ENCODE assay signal across 9 cellular contexts in the genomic region with DNA sequence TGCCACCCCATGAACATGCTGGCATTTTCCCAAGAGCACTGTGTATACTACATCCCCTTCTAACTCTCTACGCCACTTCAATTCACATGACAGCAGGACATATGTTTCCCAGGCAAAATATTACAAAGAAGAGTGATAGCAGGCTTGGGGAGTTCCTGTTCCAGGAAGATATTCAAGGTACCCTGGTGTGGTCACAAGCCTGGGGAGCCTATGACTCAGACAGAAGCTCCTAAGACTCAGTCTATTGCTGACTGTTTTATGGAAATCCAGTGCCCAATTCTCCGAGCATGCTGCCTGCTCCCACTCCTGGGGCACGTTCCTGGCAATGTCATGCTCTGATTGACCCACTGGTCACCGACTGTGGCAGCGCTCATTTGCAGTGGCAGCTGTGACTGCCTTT. TPM values are rescaled to one million over a fixed set of nuclear protein-coding genes. Genes with fewer than 3 reads are reported as not detected.
A peak's percentile ranks its signal among the peaks of the same experiment; 100 is the strongest.
DNase-seq lines count a peak whose midpoint lies in the region; ATAC-seq and TF ChIP-seq lines count a peak whose summit lies in the region.
"Had no signal": no experiment of that assay in that cellular context is flagged by ENCODE, and none has a peak within 500 bp of the region (broad histone marks: within the 10 kb centered on the region; RNA-seq: fewer than 3 reads in every experiment).

No MANE protein-coding gene starts in this region.

- ATAC-seq in IMR-90 (ENCODE audit: low read depth) (no peak), psoas muscle (peak; percentile 34 to 72 (median 58)), GM19328 (IDR thresholded peaks at IDR 0.05; ENCODE audit: unreplicated experiment) (no peak), HG02642 (IDR thresholded peaks at IDR 0.05; ENCODE audit: poor library complexity, unreplicated experiment) (no peak)
- no peak for ATAC-seq in naive thymus-derived CD4-positive, alpha-beta T cell

- H2BK120ac ChIP-seq in IMR-90 (ENCODE audit: low read depth, low read length), result 0 out of 2 replicates have a peak overlapping the region, but pooled peaks have one; percentile 19

- H2AK5ac ChIP-seq in IMR-90 (ENCODE audit: low read depth, low read length), result peak overlapping the region; percentile 56; the same call in 1 of the 2 replicates

- no peak overlapping the region for H2BK5ac ChIP-seq in IMR-90 (ENCODE audit: low read depth, low read length, poor library complexity, severe bottlenecking)

- no peak overlapping the region for H3K4me2 ChIP-seq in IMR-90 (ENCODE audit: low read depth, low read length)

- no peak overlapping the region for H4K91ac ChIP-seq in IMR-90 (ENCODE audit: insufficient read depth, low read depth, low read length)

- H3K9ac ChIP-seq in IMR-90 (ENCODE audit: low read depth, low read length) (no peak overlapping the region), SK-N-MC (ENCODE audit: insufficient read length) (no peak overlapping the region)

- CTCF ChIA-PET in IMR-90 (lab: Yijun Ruan, JAX), result interaction anchor here (1.0 kb wide), 1 partner anchor 47 kb away, joined by 3 read pairs; no protein-coding TSS in a partner anchor
- CTCF ChIA-PET in naive thymus-derived CD4-positive, alpha-beta T cell (lab: Charles Lee), result interaction anchor here (1.1 kb wide), 1 partner anchor 64 kb away, joined by 3 read pairs; no protein-coding TSS in a partner anchor

- H3K9me3 ChIP-seq in IMR-90 (ENCODE audit: control insufficient read depth, insufficient read depth, low read length), result no peaks in the 10 kb centered on the region
- H3K9me3 ChIP-seq in SK-N-MC (ENCODE audit: low read depth, low read length), result no peaks in the 10 kb centered on the region
- H3K9me3 ChIP-seq in esophagus squamous epithelium, result no peaks in the 10 kb centered on the region
- no peaks in the 10 kb centered on the region for H3K9me3 ChIP-seq in psoas muscle
- H3K9me3 ChIP-seq in naive thymus-derived CD4-positive, alpha-beta T cell (ENCODE audit: control insufficient read depth in 2 of 3, low read length in 3 of 3), result no peaks in the 10 kb centered on the region

- dilution Hi-C loops in IMR-90 (cut with HindIII; ENCODE audit: low sequenced_read_pairs, unreplicated experiment), result no loop called here

- no TSS peak for BruUV-seq in IMR-90 (replicated peaks; lab: Mats Ljungman, UMichigan)

- DNase-seq in IMR-90, result peak; percentile 31
- DNase-seq in SK-N-MC (ENCODE audit: low read depth, low spot score), result no peak
- no peak for DNase-seq in esophagus squamous epithelium (lab: John Stamatoyannopoulos, UW)
- no peak for DNase-seq in psoas muscle
- DNase-seq in naive thymus-derived CD4-positive, alpha-beta T cell, result no peak
- no peak for DNase-seq in GM13976 (ENCODE audit: low spot score)
- DNase-seq: CD8-positive, alpha-beta memory T cell had no signal

- peak overlapping the region; percentile 64 for H3K14ac ChIP-seq in IMR-90 (replicated peaks; ENCODE audit: low read depth, low read length)

- H3K9me3 Mint-ChIP-seq in naive thymus-derived CD4-positive, alpha-beta T cell, result no peaks in the 10 kb centered on the region
- H3K9me3 Mint-ChIP-seq: CD8-positive, alpha-beta memory T cell had no signal

- H3K27ac Mint-ChIP-seq in naive thymus-derived CD4-positive, alpha-beta T cell, result no peak overlapping the region
- H3K27ac Mint-ChIP-seq: CD8-positive, alpha-beta memory T cell had no signal

- H3K4me3 ChIP-seq in IMR-90 (ENCODE audit: insufficient read depth, low read depth, low read length) (no peak overlapping the region), SK-N-MC (peak overlapping the region; percentile 7; the same call in 1 of the 2 replicates), esophagus squamous epithelium (peak overlapping the region in 3 of 4 donors; percentile 39 to 57 (median 42)), psoas muscle (peak overlapping the region; percentile 57)
- no peak overlapping the region for H3K4me3 ChIP-seq in naive thymus-derived CD4-positive, alpha-beta T cell (ENCODE audit: low read length)

- peaks cover 0 to 16% (median 0%) of the 10 kb centered on the region in 5 donors for H3K27me3 Mint-ChIP-seq in naive thymus-derived CD4-positive, alpha-beta T cell

- TF ChIP-seq POLR2A in IMR-90 (IDR thresholded peaks at IDR 0.05; ENCODE audit: low read depth, low read length) (no peak), esophagus squamous epithelium (IDR thresholded peaks at IDR 0.05) (no peak)

- H3K27me3 ChIP-seq in IMR-90 (ENCODE audit: control insufficient read depth, insufficient read depth, low read length) (no peaks in the 10 kb centered on the region), esophagus squamous epithelium (no peaks in the 10 kb centered on the region), psoas muscle (ENCODE audit: insufficient read depth in 3 of 3, low read length in 2 of 3) (no peaks in the 10 kb centered on the region)
- no peaks in the 10 kb centered on the region for H3K27me3 ChIP-seq in naive thymus-derived CD4-positive, alpha-beta T cell (ENCODE audit: control insufficient read depth in 2 of 2, insufficient read depth in 2 of 2, low read length in 2 of 2)

- intact Hi-C loops in IMR-90 (cut with micrococcal nuclease) (loop anchor here (5.0 kb wide), 1 partner anchor 49 kb away; no protein-coding TSS in a partner anchor), esophagus squamous epithelium (cut with DNase I) (no loop called here), psoas muscle (cut with DNase I) (no loop called here)
- intact Hi-C loops in naive thymus-derived CD4-positive, alpha-beta T cell (cut with micrococcal nuclease), result no loop called here

- no peak overlapping the region for H3K27ac ChIP-seq in IMR-90 (ENCODE audit: insufficient read depth, low read length)
- H3K27ac ChIP-seq in SK-N-MC, result 0 out of 2 replicates have a peak overlapping the region, but pooled peaks have one; percentile 36
- peak overlapping the region; percentile 80 to 86 (median 82) for H3K27ac ChIP-seq in esophagus squamous epithelium
- H3K27ac ChIP-seq in psoas muscle, result peak overlapping the region; percentile 58
- H3K27ac ChIP-seq in naive thymus-derived CD4-positive, alpha-beta T cell (ENCODE audit: low read depth, low read length), result no peak overlapping the region

- peaks cover 0 to 3% of the 10 kb centered on the region in 2 experiments; a peak in 1 of 4 replicates for H3K79me1 ChIP-seq in IMR-90 (ENCODE audit: low read depth in 1 of 2, low read length in 2 of 2)

- peaks cover 0 to 2% (median 0%) of the 10 kb centered on the region in 7 donors for H3K4me1 Mint-ChIP-seq in naive thymus-derived CD4-positive, alpha-beta T cell
- H3K4me1 Mint-ChIP-seq: CD8-positive, alpha-beta memory T cell had no signal

- peak overlapping the region; percentile 36 for H3K4ac ChIP-seq in IMR-90 (ENCODE audit: low read depth, low read length)

- no peak overlapping the region for H4K5ac ChIP-seq in IMR-90 (ENCODE audit: low read depth, low read length)

- in situ Hi-C loops in IMR-90 (cut with MboI; ENCODE audit: low sequenced_read_pairs), result no loop called here
- in situ Hi-C loops in GM13976 (cut with MboI; ENCODE audit: low sequenced_read_pairs, unreplicated experiment), result no loop called here

- no peak overlapping the region for H2AK9ac ChIP-seq in IMR-90 (replicated peaks; ENCODE audit: low read depth, low read length, poor library complexity)

- H2AFZ ChIP-seq in IMR-90 (replicated peaks; ENCODE audit: low read length, poor library complexity), result peak overlapping the region; percentile 12

- no peak overlapping the region for H3K23ac ChIP-seq in IMR-90 (ENCODE audit: low read depth, low read length)

- peaks cover 10% of the 10 kb centered on the region for H3K4me1 ChIP-seq in IMR-90 (ENCODE audit: control insufficient read depth, insufficient read depth, low read length)
- peaks cover 26 to 87% (median 34%) of the 10 kb centered on the region in 3 donors for H3K4me1 ChIP-seq in esophagus squamous epithelium
- H3K4me1 ChIP-seq in psoas muscle, result peaks cover 24% of the 10 kb centered on the region
- no peaks in the 10 kb centered on the region for H3K4me1 ChIP-seq in naive thymus-derived CD4-positive, alpha-beta T cell (ENCODE audit: control insufficient read depth in 2 of 2, insufficient read depth in 2 of 2, low read length in 2 of 2)

- H2BK15ac ChIP-seq in IMR-90 (ENCODE audit: low read depth, low read length), result no peak overlapping the region; the same call in 2 of the 3 replicates

- POLR2A ChIA-PET in IMR-90 (lab: Charles Lee; ENCODE audit: unreplicated experiment), result no interaction called here
- POLR2A ChIA-PET in naive thymus-derived CD4-positive, alpha-beta T cell (lab: Charles Lee), result no interaction called here

- H4K20me1 ChIP-seq in IMR-90 (ENCODE audit: insufficient read depth, low read length), result no peaks in the 10 kb centered on the region

- H3K18ac ChIP-seq in IMR-90 (ENCODE audit: low read depth, low read length), result no peak overlapping the region

- no peak overlapping the region for H4K8ac ChIP-seq in IMR-90 (ENCODE audit: low read depth in 2 of 2, low read length in 2 of 2)

- 67% methylated on average over 4 of the region's 5 CpGs; no CpG with 5 or more reads in 1 of the 2 experiments for WGBS in IMR-90 (ENCODE audit: extremely low coverage in 2 of 2, insufficient read length in 1 of 2), 2 experiments
- 40 to 74% methylated on average over 2 to 5 of the region's 5 CpGs for WGBS in esophagus squamous epithelium, 2 donors
- 27 to 35% (median 27%) methylated on average over 5 of the region's 5 CpGs for whole genome bisulfite sequencing in psoas muscle, 3 donors

- peaks cover 18% of the 10 kb centered on the region for H3K9me1 ChIP-seq in IMR-90 (ENCODE audit: insufficient read depth, low read length)

- no peak for TF ChIP-seq RAD21 in IMR-90 (IDR thresholded peaks at IDR 0.05; ENCODE audit: low read length)

- H3K56ac ChIP-seq in IMR-90 (ENCODE audit: extremely low read depth, insufficient read depth, low read length), result no peak overlapping the region

- no peaks in the 10 kb centered on the region for H3K36me3 ChIP-seq in IMR-90 (ENCODE audit: control insufficient read depth, insufficient read depth, low read length)
- H3K36me3 ChIP-seq in SK-N-MC (ENCODE audit: insufficient read depth, low read length), result no peaks in the 10 kb centered on the region
- H3K36me3 ChIP-seq in esophagus squamous epithelium, result no peaks in the 10 kb centered on the region
- no peaks in the 10 kb centered on the region for H3K36me3 ChIP-seq in psoas muscle (ENCODE audit: insufficient read depth in 1 of 2, low read depth in 1 of 2)
- no peaks in the 10 kb centered on the region for H3K36me3 ChIP-seq in naive thymus-derived CD4-positive, alpha-beta T cell (ENCODE audit: control insufficient read depth in 2 of 3, insufficient read depth in 3 of 3, low read length in 3 of 3)

- no peak overlapping the region for H2BK20ac ChIP-seq in IMR-90 (ENCODE audit: low read depth, low read length)

- H3K4me3 Mint-ChIP-seq in naive thymus-derived CD4-positive, alpha-beta T cell, result no peak overlapping the region
- H3K4me3 Mint-ChIP-seq: CD8-positive, alpha-beta memory T cell had no signal

- H3K36me3 Mint-ChIP-seq in naive thymus-derived CD4-positive, alpha-beta T cell, result no peaks in the 10 kb centered on the region
- H3K36me3 Mint-ChIP-seq: CD8-positive, alpha-beta memory T cell had no signal

- TF ChIP-seq CTCF in IMR-90 (conservative IDR thresholded peaks at IDR 0.05; ENCODE audit: low read depth, low read length), result no peak
- TF ChIP-seq CTCF in esophagus squamous epithelium (IDR thresholded peaks at IDR 0.05), result no peak
- no peak for TF ChIP-seq CTCF in psoas muscle (IDR thresholded peaks at IDR 0.05)
- TF ChIP-seq CTCF in GM13976 (IDR thresholded peaks at IDR 0.05; ENCODE audit: borderline replicate concordance, control extremely low read depth, extremely low read depth, insufficient read depth, missing control alignments), result no peak

RNA-seq across cellular contexts. Expression of a gene that starts 23.5 kb away (rescaled TPM):
- 9.9 and 11.1 TPM in 2 replicates for total RNA-seq in IMR-90 (2012; rRNA removed)
- polyA plus RNA-seq in IMR-90 (2012; rRNA removed), result 7.7 and 8.1 TPM in 2 replicates
- polyA plus RNA-seq in IMR-90 (2012; cell fraction: cytosol; rRNA removed), result 2.7 and 6.9 TPM in 2 replicates
- 10.3 and 22.7 TPM in 2 replicates for polyA plus RNA-seq in IMR-90 (2012; cell fraction: nucleus; rRNA removed; ENCODE audit: low replicate concordance)
- total RNA-seq in esophagus squamous epithelium, result 100 to 1,000 TPM; 185 to 345 (median 304) TPM
- total RNA-seq in psoas muscle, result 100 to 1,000 TPM in 2 of 4 donors, 10 to 100 TPM in 2; 21.8 to 183 (median 66.8) TPM
- polyA plus RNA-seq in psoas muscle, result 10 to 100 TPM; 15.4 to 17.2 (median 16.5) TPM
- total RNA-seq in naive thymus-derived CD4-positive, alpha-beta T cell, result 100 to 1,000 TPM; 109 to 362 (median 258) TPM
- 100 to 1,000 TPM; 372 to 440 TPM for polyA plus RNA-seq in naive thymus-derived CD4-positive, alpha-beta T cell

Comparison
In these comparisons a context has a peak if more than half of its experiments do, and no peak if none do; other contexts are left out.
1. ATAC-seq: peak in psoas muscle (4 of 4); none in IMR-90 (single experiment), naive thymus-derived CD4-positive, alpha-beta T cell (single experiment), GM19328 (single experiment) and HG02642 (single experiment).
2. H3K27ac ChIP-seq: peak in SK-N-MC (single experiment), esophagus squamous epithelium (4 of 4) and psoas muscle (single experiment); none in IMR-90 (single experiment) and naive thymus-derived CD4-positive, alpha-beta T cell (single experiment).
3. H3K4me3 ChIP-seq: peak in SK-N-MC (single experiment), esophagus squamous epithelium (3 of 4) and psoas muscle (single experiment); none in IMR-90 (single experiment) and naive thymus-derived CD4-positive, alpha-beta T cell (single experiment).